19 cellular contexts compared by ENCODE assay signal in the genomic region with DNA sequence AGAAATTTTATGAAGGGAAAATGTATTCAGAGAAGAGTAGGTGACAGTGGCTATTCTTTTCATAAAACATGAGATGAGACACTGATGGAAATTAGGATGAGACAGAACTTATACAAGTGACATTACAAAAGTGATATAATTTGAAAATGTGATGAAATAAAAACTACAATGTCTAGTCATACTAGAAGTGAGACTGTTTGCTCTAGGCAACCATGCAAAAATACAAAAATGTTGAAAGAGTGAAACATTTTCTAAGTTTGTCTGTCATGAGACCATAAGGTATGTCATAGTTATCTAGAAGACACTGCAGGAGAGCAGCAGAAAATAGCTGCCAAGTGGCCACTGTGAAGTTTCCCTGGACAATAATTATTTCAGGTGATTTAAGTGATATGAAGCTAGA.
DNase-seq lines count a peak whose midpoint lies in the region; ATAC-seq, FAIRE-seq and TF ChIP-seq lines count a peak whose summit lies in the region.
"Had no signal": no experiment of that assay in that cellular context is flagged by ENCODE, and none has a peak within 500 bp of the region (broad histone marks: within the 10 kb centered on the region; RNA-seq: fewer than 3 reads in every experiment).

No MANE protein-coding gene starts in this region.

- DNase-seq in GM19239 (ENCODE audit: insufficient read length, low spot score) (no peak), upper lobe of left lung (no peak), NCI-H345 (lab: John Stamatoyannopoulos, UW) (no peak), HK-2 (ENCODE audit: unreplicated experiment) (no peak)
- DNase-seq: activated naive CD4-positive, alpha-beta T cell treated with anti-CD3 and anti-CD28 coated beads, Interleukin-2, amount 10 ng/mL, durations not matched to agents 7 days and 5 days; body of pancreas; dermis blood vessel endothelial cell; heart right ventricle; HFFc6; NCI-H2171 treated with DMSO at 0.1 percent for 48 hours; NK-92 treated with Interleukin-12 subunit alpha and Interleukin-12 subunit beta, amount 100 ng/mL, for 24 hours; SHP77 treated with DMSO at 0.1 percent for 48 hours; stimulated activated CD4-positive, alpha-beta T cell treated with anti-CD3 and anti-CD28 coated beads, Interleukin-1b, Interleukin-23, amount 100 ng/mL, for 48 hours had no signal

- peak; percentile 55 for ATAC-seq in GM19035 (IDR thresholded peaks at IDR 0.05; ENCODE audit: unreplicated experiment)
- peak; percentile 66 for ATAC-seq in GM21723 (IDR thresholded peaks at IDR 0.05; ENCODE audit: unreplicated experiment)
- peak; percentile 45 for ATAC-seq in HG03039 (IDR thresholded peaks at IDR 0.05; ENCODE audit: unreplicated experiment)
- no peak for ATAC-seq in upper lobe of left lung (ENCODE audit: low FRiP score in 2 of 2)
- ATAC-seq: body of pancreas, heart right ventricle had no signal

- no peaks in the 10 kb centered on the region for H3K27me3 ChIP-seq in OCI-LY3 (ENCODE audit: low read depth, low read length)
- no peaks in the 10 kb centered on the region for H3K27me3 ChIP-seq in upper lobe of left lung
- H3K27me3 ChIP-seq: BLaER1 treated with 17β-estradiol and CSF1 and Interleukin-3, amounts not matched to agents 10 nM and 100 nM; body of pancreas; heart right ventricle; suprapubic skin had no signal

- TF ChIP-seq CTCF in OCI-LY3 (IDR thresholded peaks at IDR 0.05; ENCODE audit: low read depth, low read length): no peak
- TF ChIP-seq CTCF in upper lobe of left lung (IDR thresholded peaks at IDR 0.05): no peak

- H3K9me3 ChIP-seq in OCI-LY3 (ENCODE audit: insufficient read depth, low read length) (no peaks in the 10 kb centered on the region), upper lobe of left lung (no peaks in the 10 kb centered on the region)
- H3K9me3 ChIP-seq: BLaER1 treated with 17β-estradiol and CSF1 and Interleukin-3, amounts not matched to agents 10 nM and 100 nM; body of pancreas; suprapubic skin had no signal

- peak overlapping the region; percentile 26; the same call in 1 of the 2 replicates for H3K9ac ChIP-seq in OCI-LY3 (ENCODE audit: low read length)
- H3K9ac ChIP-seq: BLaER1 treated with 17β-estradiol and CSF1 and Interleukin-3, amounts not matched to agents 10 nM and 100 nM had no signal

- H4K20me1 ChIP-seq in OCI-LY3 (ENCODE audit: insufficient read depth, low read length): no peaks in the 10 kb centered on the region
- H4K20me1 ChIP-seq: BLaER1 treated with 17β-estradiol and CSF1 and Interleukin-3, amounts not matched to agents 10 nM and 100 nM had no signal

- no peak for FAIRE-seq in GM19239 (lab: Jason Lieb, UNC)

- H3K4me1 ChIP-seq in OCI-LY3 (ENCODE audit: low read length) (peaks cover 54% of the 10 kb centered on the region), upper lobe of left lung (no peaks in the 10 kb centered on the region)
- H3K4me1 ChIP-seq: body of pancreas, heart right ventricle, suprapubic skin had no signal

- no peaks in the 10 kb centered on the region for H3K36me3 ChIP-seq in OCI-LY3 (replicated peaks; ENCODE audit: low read depth, low read length)
- no peaks in the 10 kb centered on the region for H3K36me3 ChIP-seq in upper lobe of left lung
- H3K36me3 ChIP-seq: BLaER1 treated with 17β-estradiol and CSF1 and Interleukin-3, amounts not matched to agents 10 nM and 100 nM; heart right ventricle; suprapubic skin had no signal

- no peak for TF ChIP-seq EP300 in upper lobe of left lung (IDR thresholded peaks at IDR 0.05)

- peak overlapping the region; percentile 82 for H3K27ac ChIP-seq in OCI-LY3 (ENCODE audit: low read length)
- no peak overlapping the region for H3K27ac ChIP-seq in upper lobe of left lung
- H3K27ac ChIP-seq: BLaER1 treated with 17β-estradiol and CSF1 and Interleukin-3, amounts not matched to agents 10 nM and 100 nM; body of pancreas; heart right ventricle; suprapubic skin had no signal

- H3K4me3 ChIP-seq in OCI-LY3 (ENCODE audit: low read length): 0 out of 2 replicates have a peak overlapping the region, but pooled peaks have one; percentile 1
- H3K4me3 ChIP-seq in upper lobe of left lung: no peak overlapping the region
- H3K4me3 ChIP-seq: BLaER1 treated with 17β-estradiol and CSF1 and Interleukin-3, amounts not matched to agents 10 nM and 100 nM; body of pancreas; heart right ventricle; suprapubic skin had no signal

- TF ChIP-seq POLR2A in upper lobe of left lung (IDR thresholded peaks at IDR 0.05): no peak

- no peaks in the 10 kb centered on the region for H3K79me2 ChIP-seq in OCI-LY3 (ENCODE audit: low read length)

- no peak overlapping the region for H2AFZ ChIP-seq in OCI-LY3 (ENCODE audit: low read depth, low read length)

- peak overlapping the region; percentile 78 for H3K4me2 ChIP-seq in OCI-LY3 (ENCODE audit: low read length)
- H3K4me2 ChIP-seq: BLaER1 treated with 17β-estradiol and CSF1 and Interleukin-3, amounts not matched to agents 10 nM and 100 nM had no signal

Comparison
In these comparisons a context has a peak if more than half of its experiments do, and no peak if none do; other contexts are left out.
1. ATAC-seq: peak in GM19035 (single experiment), GM21723 (single experiment) and HG03039 (single experiment); none in upper lobe of left lung (0 of 2).